ENCODE assay signal across 23 cellular contexts in the genomic region with DNA sequence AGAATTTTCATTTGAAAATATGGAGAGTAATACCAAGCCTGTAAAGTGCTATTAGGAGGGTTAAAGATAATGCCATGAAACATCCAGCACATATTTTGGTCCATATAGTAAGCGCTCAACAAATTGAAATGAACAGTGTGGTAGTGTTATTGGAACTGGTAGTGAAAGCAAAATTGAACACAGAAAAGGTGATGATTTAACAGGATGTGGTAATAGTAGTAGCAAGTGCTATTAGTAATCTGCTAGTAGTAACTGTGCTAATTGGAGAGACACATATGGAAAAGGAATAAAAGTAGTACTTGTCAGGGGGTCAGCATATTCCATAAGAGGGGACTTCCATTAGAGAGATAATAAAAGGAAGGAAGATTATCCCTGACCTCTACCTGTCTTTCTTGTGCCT.
DNase-seq lines count a peak whose midpoint lies in the region; ATAC-seq and TF ChIP-seq lines count a peak whose summit lies in the region.
"Had no signal": no experiment of that assay in that cellular context is flagged by ENCODE, and none has a peak within 500 bp of the region (broad histone marks: within the 10 kb centered on the region; RNA-seq: fewer than 3 reads in every experiment).

No MANE protein-coding gene starts in this region.

- H3K9me3 ChIP-seq in mucosa of descending colon: no peaks in the 10 kb centered on the region

- no peak overlapping the region for H3K4me3 ChIP-seq in mucosa of descending colon
- H3K4me3 ChIP-seq: K562, SJSA1 had no signal

- no peaks in the 10 kb centered on the region for H3K36me3 ChIP-seq in mucosa of descending colon (ENCODE audit: low read depth)
- H3K36me3 ChIP-seq: SJSA1 had no signal

- TF ChIP-seq CTCF in mucosa of descending colon (IDR thresholded peaks at IDR 0.05): no peak

- no peaks in the 10 kb centered on the region for H3K4me1 ChIP-seq in mucosa of descending colon (ENCODE audit: low read depth)
- H3K4me1 ChIP-seq: SJSA1 had no signal

- ATAC-seq in GM18511 (IDR thresholded peaks at IDR 0.05; ENCODE audit: unreplicated experiment): peak; percentile 62
- peak; percentile 83 for ATAC-seq in GM18870 (IDR thresholded peaks at IDR 0.05; ENCODE audit: unreplicated experiment)
- peak; percentile 40 for ATAC-seq in HG02798 (IDR thresholded peaks at IDR 0.05; ENCODE audit: poor library complexity, unreplicated experiment)
- ATAC-seq in HG03457 (IDR thresholded peaks at IDR 0.05; ENCODE audit: unreplicated experiment): peak; percentile 61
- ATAC-seq in HG03520 (IDR thresholded peaks at IDR 0.05; ENCODE audit: unreplicated experiment): no peak
- ATAC-seq in mucosa of descending colon: no peak
- ATAC-seq: HCT116, K562, T-cell had no signal

- DNase-seq in mucosa of descending colon (no peak), putamen (ENCODE audit: low spot score) (no peak)
- DNase-seq: Calu3, DMS79 treated with DMSO at 0.1 percent for 48 hours, GF-D8, Kasumi-1, NCI-H1092 treated with DMSO at 0.1 percent for 48 hours, NCI-H1436 treated with DMSO at 0.1 percent for 48 hours, NCI-H187 treated with DMSO at 0.1 percent for 48 hours, NCI-H2107, NCI-H446, NCI-H526 treated with DMSO at 0.1 percent for 48 hours, Right ventricle myocardium superior, RPMI8226, T-cell had no signal

- intact Hi-C loops in mucosa of descending colon (cut with DNase I, micrococcal nuclease): no loop called here

Comparison
In these comparisons a context has a peak if more than half of its experiments do, and no peak if none do; other contexts are left out.
1. ATAC-seq: peak in GM18511 (single experiment), GM18870 (single experiment), HG02798 (single experiment) and HG03457 (single experiment); none in HG03520 (single experiment) and mucosa of descending colon (single experiment).